23 cellular contexts compared by ENCODE assay signal in genomic region chr3:150006774-150007173, GRCh38.
"Had no signal": no experiment of that assay in that cellular context is flagged by ENCODE, and none has a peak within 500 bp of the region (broad histone marks: within the 10 kb centered on the region; RNA-seq: fewer than 3 reads in every experiment).

No MANE protein-coding gene starts in this region.

- H3K27ac ChIP-seq: body of pancreas, gastrocnemius medialis, left lung, neural progenitor cell, prostate gland, right atrium auricular region, VCaP had no signal

- DNase-seq: activated CD4-positive, alpha-beta T cell treated with anti-CD3 and anti-CD28 coated beads, Interleukin-2, amount 50 U/mL, for 4 hours; activated CD4-positive, CD25-positive, alpha-beta regulatory T cell treated with anti-CD3 and anti-CD28 coated beads, Interleukin-2, amount 50 U/mL, for 72 hours; activated CD8-positive, alpha-beta memory T cell treated with anti-CD3 and anti-CD28 coated beads, Interleukin-2, amount 10 ng/mL, durations not matched to agents 7 days and 5 days; activated naive CD4-positive, alpha-beta T cell; activated naive CD8-positive, alpha-beta T cell treated with anti-CD3 and anti-CD28 coated beads for 36 hours; amygdala; body of pancreas; central memory CD4-positive, alpha-beta T cell; erythroblast; gastrocnemius medialis; head of caudate nucleus; left lung; naive thymus-derived CD4-positive, alpha-beta T cell; stimulated activated CD4-positive, alpha-beta T cell treated with anti-CD3 and anti-CD28 coated beads, Interleukin-12 subunit alpha, Interleukin-12 subunit beta, amount 100 ng/mL, for 4 hours; stimulated activated CD4-positive, alpha-beta T cell treated with anti-CD3 and anti-CD28 coated beads, Interleukin-1b, Interleukin-23, amount 100 ng/mL, for 48 hours; stimulated activated CD8-positive, alpha-beta memory T cell treated with anti-CD3 and anti-CD28 coated beads, Interleukin-4, amount 100 ng/mL, for 48 hours; stimulated activated naive CD4-positive, alpha-beta T cell treated with Interleukin-2 at 50 U/mL for 16 hours; T-helper 9 cell; thyroid gland had no signal

- H3K9me3 ChIP-seq: body of pancreas, gastrocnemius medialis, left lung, prostate gland, right atrium auricular region, thyroid gland had no signal

- H2AFZ ChIP-seq: neural progenitor cell had no signal

- H3K36me3 ChIP-seq: gastrocnemius medialis, left lung, neural progenitor cell, prostate gland, right atrium auricular region, thyroid gland had no signal

- H3K4me1 ChIP-seq: body of pancreas, gastrocnemius medialis, left lung, neural progenitor cell, prostate gland, right atrium auricular region had no signal

- ATAC-seq: activated CD8-positive, alpha-beta memory T cell treated with anti-CD3 and anti-CD28 coated beads, Interleukin-2, amount 10 ng/mL, durations not matched to agents 7 days and 5 days; body of pancreas; gastrocnemius medialis; left lung; naive thymus-derived CD4-positive, alpha-beta T cell had no signal

- H3K27me3 ChIP-seq: body of pancreas, gastrocnemius medialis, left lung, neural progenitor cell, right atrium auricular region, thyroid gland had no signal

- H3K9ac ChIP-seq: neural progenitor cell had no signal

- H3K4me2 ChIP-seq: neural progenitor cell had no signal

- H3K4me3 ChIP-seq: body of pancreas, gastrocnemius medialis, left lung, neural progenitor cell, prostate gland, right atrium auricular region, thyroid gland had no signal
